In the genomic region with DNA sequence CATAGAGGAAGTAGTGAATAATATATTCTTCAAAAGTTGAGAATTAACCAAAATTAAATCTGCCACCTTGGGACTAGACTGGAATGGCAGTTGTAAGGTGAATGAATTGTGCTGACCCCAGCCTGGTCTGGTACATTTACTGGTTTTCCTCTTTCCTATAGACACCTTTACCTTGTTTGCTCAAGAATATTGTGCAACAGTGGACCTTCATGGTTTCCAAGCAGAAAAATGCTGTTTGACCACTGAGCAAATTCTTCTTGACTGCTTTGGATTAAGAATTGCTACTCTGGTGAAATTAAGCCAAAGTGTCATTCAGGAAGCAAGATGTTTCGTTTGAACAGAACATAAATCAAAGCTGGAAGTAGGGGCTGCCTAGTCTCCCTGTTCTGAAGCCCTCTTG, we compare ENCODE assay signal across 1 cellular context.
TF ChIP-seq lines count a peak whose summit lies in the region.

No MANE protein-coding gene starts in this region.

TF ChIP-seq in HepG2, 621 proteins besides CTCF, POLR2A, EP300 and RAD21 (continued from another document):
- no peak for TF ChIP-seq CREB3 (CRISPR knock-in tag; IDR thresholded peaks at IDR 0.05)
- TF ChIP-seq ARHGAP35 (CRISPR knock-in tag; IDR thresholded peaks at IDR 0.05; ENCODE audit: borderline replicate concordance): no peak
- TF ChIP-seq ZSCAN12 (CRISPR knock-in tag; IDR thresholded peaks at IDR 0.05): no peak
- TF ChIP-seq, protein P1, sequence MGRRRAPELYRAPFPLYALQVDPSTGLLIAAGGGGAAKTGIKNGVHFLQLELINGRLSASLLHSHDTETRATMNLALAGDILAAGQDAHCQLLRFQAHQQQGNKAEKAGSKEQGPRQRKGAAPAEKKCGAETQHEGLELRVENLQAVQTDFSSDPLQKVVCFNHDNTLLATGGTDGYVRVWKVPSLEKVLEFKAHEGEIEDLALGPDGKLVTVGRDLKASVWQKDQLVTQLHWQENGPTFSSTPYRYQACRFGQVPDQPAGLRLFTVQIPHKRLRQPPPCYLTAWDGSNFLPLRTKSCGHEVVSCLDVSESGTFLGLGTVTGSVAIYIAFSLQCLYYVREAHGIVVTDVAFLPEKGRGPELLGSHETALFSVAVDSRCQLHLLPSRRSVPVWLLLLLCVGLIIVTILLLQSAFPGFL (CRISPR knock-in tag; IDR thresholded peaks at IDR 0.05): no peak
- no peak for TF ChIP-seq MEIS2 (CRISPR knock-in tag; IDR thresholded peaks at IDR 0.05)
- TF ChIP-seq, protein P2, sequence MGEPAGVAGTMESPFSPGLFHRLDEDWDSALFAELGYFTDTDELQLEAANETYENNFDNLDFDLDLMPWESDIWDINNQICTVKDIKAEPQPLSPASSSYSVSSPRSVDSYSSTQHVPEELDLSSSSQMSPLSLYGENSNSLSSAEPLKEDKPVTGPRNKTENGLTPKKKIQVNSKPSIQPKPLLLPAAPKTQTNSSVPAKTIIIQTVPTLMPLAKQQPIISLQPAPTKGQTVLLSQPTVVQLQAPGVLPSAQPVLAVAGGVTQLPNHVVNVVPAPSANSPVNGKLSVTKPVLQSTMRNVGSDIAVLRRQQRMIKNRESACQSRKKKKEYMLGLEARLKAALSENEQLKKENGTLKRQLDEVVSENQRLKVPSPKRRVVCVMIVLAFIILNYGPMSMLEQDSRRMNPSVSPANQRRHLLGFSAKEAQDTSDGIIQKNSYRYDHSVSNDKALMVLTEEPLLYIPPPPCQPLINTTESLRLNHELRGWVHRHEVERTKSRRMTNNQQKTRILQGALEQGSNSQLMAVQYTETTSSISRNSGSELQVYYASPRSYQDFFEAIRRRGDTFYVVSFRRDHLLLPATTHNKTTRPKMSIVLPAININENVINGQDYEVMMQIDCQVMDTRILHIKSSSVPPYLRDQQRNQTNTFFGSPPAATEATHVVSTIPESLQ (CRISPR knock-in tag; conservative IDR thresholded peaks at IDR 0.05): no peak
- no peak for TF ChIP-seq NKX3-1 (CRISPR knock-in tag; IDR thresholded peaks at IDR 0.05)
- no peak for TF ChIP-seq ARNT2 (CRISPR knock-in tag; IDR thresholded peaks at IDR 0.05; ENCODE audit: low read depth)
- no peak for TF ChIP-seq FOXA1 (IDR thresholded peaks at IDR 0.05)
- TF ChIP-seq FOXA1 (CRISPR knock-in tag; IDR thresholded peaks at IDR 0.05): peak; percentile 86
- TF ChIP-seq DNMT1 (CRISPR knock-in tag; IDR thresholded peaks at IDR 0.05): no peak
- no peak for TF ChIP-seq POLR2AphosphoS2 (IDR thresholded peaks at IDR 0.05; ENCODE audit: low read depth, low read length)
- TF ChIP-seq ZNF230 (CRISPR knock-in tag; IDR thresholded peaks at IDR 0.05): no peak
- TF ChIP-seq, protein P3, sequence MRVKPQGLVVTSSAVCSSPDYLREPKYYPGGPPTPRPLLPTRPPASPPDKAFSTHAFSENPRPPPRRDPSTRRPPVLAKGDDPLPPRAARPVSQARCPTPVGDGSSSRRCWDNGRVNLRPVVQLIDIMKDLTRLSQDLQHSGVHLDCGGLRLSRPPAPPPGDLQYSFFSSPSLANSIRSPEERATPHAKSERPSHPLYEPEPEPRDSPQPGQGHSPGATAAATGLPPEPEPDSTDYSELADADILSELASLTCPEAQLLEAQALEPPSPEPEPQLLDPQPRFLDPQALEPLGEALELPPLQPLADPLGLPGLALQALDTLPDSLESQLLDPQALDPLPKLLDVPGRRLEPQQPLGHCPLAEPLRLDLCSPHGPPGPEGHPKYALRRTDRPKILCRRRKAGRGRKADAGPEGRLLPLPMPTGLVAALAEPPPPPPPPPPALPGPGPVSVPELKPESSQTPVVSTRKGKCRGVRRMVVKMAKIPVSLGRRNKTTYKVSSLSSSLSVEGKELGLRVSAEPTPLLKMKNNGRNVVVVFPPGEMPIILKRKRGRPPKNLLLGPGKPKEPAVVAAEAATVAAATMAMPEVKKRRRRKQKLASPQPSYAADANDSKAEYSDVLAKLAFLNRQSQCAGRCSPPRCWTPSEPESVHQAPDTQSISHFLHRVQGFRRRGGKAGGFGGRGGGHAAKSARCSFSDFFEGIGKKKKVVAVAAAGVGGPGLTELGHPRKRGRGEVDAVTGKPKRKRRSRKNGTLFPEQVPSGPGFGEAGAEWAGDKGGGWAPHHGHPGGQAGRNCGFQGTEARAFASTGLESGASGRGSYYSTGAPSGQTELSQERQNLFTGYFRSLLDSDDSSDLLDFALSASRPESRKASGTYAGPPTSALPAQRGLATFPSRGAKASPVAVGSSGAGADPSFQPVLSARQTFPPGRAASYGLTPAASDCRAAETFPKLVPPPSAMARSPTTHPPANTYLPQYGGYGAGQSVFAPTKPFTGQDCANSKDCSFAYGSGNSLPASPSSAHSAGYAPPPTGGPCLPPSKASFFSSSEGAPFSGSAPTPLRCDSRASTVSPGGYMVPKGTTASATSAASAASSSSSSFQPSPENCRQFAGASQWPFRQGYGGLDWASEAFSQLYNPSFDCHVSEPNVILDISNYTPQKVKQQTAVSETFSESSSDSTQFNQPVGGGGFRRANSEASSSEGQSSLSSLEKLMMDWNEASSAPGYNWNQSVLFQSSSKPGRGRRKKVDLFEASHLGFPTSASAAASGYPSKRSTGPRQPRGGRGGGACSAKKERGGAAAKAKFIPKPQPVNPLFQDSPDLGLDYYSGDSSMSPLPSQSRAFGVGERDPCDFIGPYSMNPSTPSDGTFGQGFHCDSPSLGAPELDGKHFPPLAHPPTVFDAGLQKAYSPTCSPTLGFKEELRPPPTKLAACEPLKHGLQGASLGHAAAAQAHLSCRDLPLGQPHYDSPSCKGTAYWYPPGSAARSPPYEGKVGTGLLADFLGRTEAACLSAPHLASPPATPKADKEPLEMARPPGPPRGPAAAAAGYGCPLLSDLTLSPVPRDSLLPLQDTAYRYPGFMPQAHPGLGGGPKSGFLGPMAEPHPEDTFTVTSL (CRISPR knock-in tag; IDR thresholded peaks at IDR 0.05; ENCODE audit: borderline replicate concordance): peak; percentile 76; the same call in 1 of the 2 replicates
- TF ChIP-seq TEAD3 (CRISPR knock-in tag; optimal IDR thresholded peaks at IDR 0.05; ENCODE audit: borderline replicate concordance): peak; percentile 29
- TF ChIP-seq TRIM24 (CRISPR knock-in tag; IDR thresholded peaks at IDR 0.05): no peak
- TF ChIP-seq DNMT3B (CRISPR knock-in tag; conservative IDR thresholded peaks at IDR 0.05): no peak
- TF ChIP-seq ZMAT3 (CRISPR knock-in tag; conservative IDR thresholded peaks at IDR 0.05): no peak
- TF ChIP-seq ZBTB2 (CRISPR knock-in tag; IDR thresholded peaks at IDR 0.05; ENCODE audit: low read depth): no peak
- no peak for TF ChIP-seq BHLHE40 (IDR thresholded peaks at IDR 0.05; ENCODE audit: low read length)
- no peak for TF ChIP-seq SUZ12 (IDR thresholded peaks at IDR 0.05; ENCODE audit: low read depth, low read length)
- TF ChIP-seq, protein P4, sequence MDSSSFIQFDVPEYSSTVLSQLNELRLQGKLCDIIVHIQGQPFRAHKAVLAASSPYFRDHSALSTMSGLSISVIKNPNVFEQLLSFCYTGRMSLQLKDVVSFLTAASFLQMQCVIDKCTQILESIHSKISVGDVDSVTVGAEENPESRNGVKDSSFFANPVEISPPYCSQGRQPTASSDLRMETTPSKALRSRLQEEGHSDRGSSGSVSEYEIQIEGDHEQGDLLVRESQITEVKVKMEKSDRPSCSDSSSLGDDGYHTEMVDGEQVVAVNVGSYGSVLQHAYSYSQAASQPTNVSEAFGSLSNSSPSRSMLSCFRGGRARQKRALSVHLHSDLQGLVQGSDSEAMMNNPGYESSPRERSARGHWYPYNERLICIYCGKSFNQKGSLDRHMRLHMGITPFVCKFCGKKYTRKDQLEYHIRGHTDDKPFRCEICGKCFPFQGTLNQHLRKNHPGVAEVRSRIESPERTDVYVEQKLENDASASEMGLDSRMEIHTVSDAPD (CRISPR knock-in tag; IDR thresholded peaks at IDR 0.05): 0 out of 2 replicates have a peak, but pooled peaks have one; percentile 24
- TF ChIP-seq, protein P5, sequence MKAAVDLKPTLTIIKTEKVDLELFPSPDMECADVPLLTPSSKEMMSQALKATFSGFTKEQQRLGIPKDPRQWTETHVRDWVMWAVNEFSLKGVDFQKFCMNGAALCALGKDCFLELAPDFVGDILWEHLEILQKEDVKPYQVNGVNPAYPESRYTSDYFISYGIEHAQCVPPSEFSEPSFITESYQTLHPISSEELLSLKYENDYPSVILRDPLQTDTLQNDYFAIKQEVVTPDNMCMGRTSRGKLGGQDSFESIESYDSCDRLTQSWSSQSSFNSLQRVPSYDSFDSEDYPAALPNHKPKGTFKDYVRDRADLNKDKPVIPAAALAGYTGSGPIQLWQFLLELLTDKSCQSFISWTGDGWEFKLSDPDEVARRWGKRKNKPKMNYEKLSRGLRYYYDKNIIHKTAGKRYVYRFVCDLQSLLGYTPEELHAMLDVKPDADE (CRISPR knock-in tag; IDR thresholded peaks at IDR 0.05): no peak
- TF ChIP-seq ZBTB46 (CRISPR knock-in tag; IDR thresholded peaks at IDR 0.05; ENCODE audit: borderline replicate concordance): no peak
- TF ChIP-seq ZNF644 (CRISPR knock-in tag; IDR thresholded peaks at IDR 0.05; ENCODE audit: low read depth): peak; percentile 79
- TF ChIP-seq ZNF747 (CRISPR knock-in tag; IDR thresholded peaks at IDR 0.05; ENCODE audit: borderline replicate concordance): no peak
- TF ChIP-seq ZNF30 (CRISPR knock-in tag; IDR thresholded peaks at IDR 0.05): no peak
- TF ChIP-seq HOXD1 (CRISPR knock-in tag; IDR thresholded peaks at IDR 0.05): no peak
- TF ChIP-seq HNF4A (CRISPR knock-in tag; IDR thresholded peaks at IDR 0.05): peak; percentile 47; the same call in 1 of the 2 replicates
- no peak for TF ChIP-seq ZNF749 (CRISPR knock-in tag; IDR thresholded peaks at IDR 0.05; ENCODE audit: borderline replicate concordance)
